Comparison of ENCODE assay signal across 32 cellular contexts in genomic region chr18:43061318-43061717, GRCh38. TPM values are rescaled to one million over a fixed set of nuclear protein-coding genes. Genes with fewer than 3 reads are reported as not detected.
"Had no signal": no experiment of that assay in that cellular context is flagged by ENCODE, and none has a peak within 500 bp of the region (broad histone marks: within the 10 kb centered on the region; RNA-seq: fewer than 3 reads in every experiment).

No MANE protein-coding gene starts in this region.

- DNase-seq: colonic mucosa; cortex of kidney; effector CD8-positive, alpha-beta T cell; effector memory CD8-positive, alpha-beta T cell; endodermal cell; erythroblast; esophagus squamous epithelium; foreskin fibroblast; foreskin melanocyte; gastrocnemius medialis; glutamatergic neuron; heart right ventricle; hippocampal formation; left cardiac atrium; left ventricle myocardium inferior; lower lobe of right lung; mesenchymal stem cell; mucosa of descending colon; naive B cell had no signal

- H3K4me3 ChIP-seq: colonic mucosa, esophagus squamous epithelium, gastrocnemius medialis, heart right ventricle, left ventricle myocardium inferior, lower lobe of right lung, mucosa of descending colon had no signal

- FAIRE-seq: endometrium, islet of Langerhans, keratinocyte had no signal

- H3K4me1 ChIP-seq: colonic mucosa, esophagus squamous epithelium, gastrocnemius medialis, heart right ventricle, left ventricle myocardium inferior, lower lobe of right lung had no signal

- H3K9me3 ChIP-seq: colonic mucosa, esophagus squamous epithelium, gastrocnemius medialis, heart right ventricle, left ventricle myocardium inferior, lower lobe of right lung, mucosa of descending colon had no signal

- ATAC-seq: effector memory CD8-positive, alpha-beta T cell; esophagus mucosa; gastrocnemius medialis; heart right ventricle; left cardiac atrium; lower lobe of right lung; mucosa of descending colon had no signal

- H3K27me3 ChIP-seq: colonic mucosa, esophagus squamous epithelium, gastrocnemius medialis, heart right ventricle had no signal

- H3K36me3 ChIP-seq: colonic mucosa, esophagus squamous epithelium, gastrocnemius medialis, heart right ventricle, left ventricle myocardium inferior, lower lobe of right lung had no signal

- H3K27ac ChIP-seq: colonic mucosa, epithelial cell of prostate, esophagus squamous epithelium, gastrocnemius medialis, heart right ventricle, left ventricle myocardium inferior, lower lobe of right lung had no signal

RNA-seq across cellular contexts. Expression of gene RIT2, which starts 54.2 kb away (rescaled TPM):
- total RNA-seq: colonic mucosa, dermis microvascular lymphatic vessel endothelial cell, esophagus mucosa, esophagus squamous epithelium, gastrocnemius medialis, glomerular endothelial cell, heart right ventricle, kidney epithelial cell, left cardiac atrium, left ventricle myocardium inferior, lower leg skin, lower lobe of right lung, lung microvascular endothelial cell, mesenteric fat pad, mesothelial cell of epicardium, myocyte had no signal
- polyA plus RNA-seq: heart right ventricle, keratinocyte had no signal
